15 cellular contexts compared by ENCODE assay signal in the genomic region with DNA sequence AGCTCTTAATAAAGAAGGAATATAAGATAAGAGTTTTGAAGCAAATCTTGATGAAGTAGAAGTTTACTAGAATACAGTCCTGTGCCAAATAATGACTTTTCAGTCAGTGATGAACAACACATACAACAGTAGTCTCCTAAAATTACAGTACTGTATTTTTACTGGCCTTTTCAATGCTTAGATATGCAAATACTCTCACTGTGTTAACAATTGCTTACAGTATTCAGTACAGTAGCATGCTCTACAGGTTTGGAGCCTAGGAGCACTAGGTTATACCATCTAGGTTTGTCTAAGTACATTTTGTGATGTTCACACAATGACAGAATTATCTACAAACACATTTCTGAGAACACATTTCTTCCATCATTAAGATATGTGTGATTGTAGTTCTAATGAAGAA.
"Had no signal": no experiment of that assay in that cellular context is flagged by ENCODE, and none has a peak within 500 bp of the region (broad histone marks: within the 10 kb centered on the region; RNA-seq: fewer than 3 reads in every experiment).

No MANE protein-coding gene starts in this region.

- H3K4me3 ChIP-seq: coronary artery, heart left ventricle, left ventricle myocardium inferior, suprapubic skin had no signal

- H3K9me3 ChIP-seq: left ventricle myocardium inferior, suprapubic skin had no signal

- ATAC-seq: activated CD8-positive, alpha-beta memory T cell treated with anti-CD3 and anti-CD28 coated beads, Interleukin-2, amount 10 ng/mL, durations not matched to agents 7 days and 5 days; heart left ventricle; stimulated activated naive CD8-positive, alpha-beta T cell treated with anti-CD3 and anti-CD28 coated beads, Interleukin-15, Interleukin-2, amounts not matched to agents 100 U/mL and 50 U/mL, for 24 hours had no signal

- DNase-seq: activated CD4-positive, alpha-beta T cell treated with anti-CD3 and anti-CD28 coated beads, Interleukin-2, amount 50 U/mL, for 1 hour; activated CD4-positive, CD25-positive, alpha-beta regulatory T cell; activated CD8-positive, alpha-beta memory T cell treated with anti-CD3 and anti-CD28 coated beads, Interleukin-2, amount 10 ng/mL, durations not matched to agents 7 days and 5 days; activated effector memory CD4-positive, alpha-beta T cell treated with Interleukin-2 at 50 U/mL for 16 hours; activated T-cell treated with anti-CD3 and anti-CD28 coated beads, Interleukin-2, amount 50 U/mL, for 24 hours; central memory CD4-positive, alpha-beta T cell; effector CD4-positive, alpha-beta T cell; foreskin melanocyte; heart left ventricle; left ventricle myocardium inferior; stimulated activated CD4-positive, alpha-beta T cell treated with anti-CD3 and anti-CD28 coated beads, Interleukin-4, amount 100 ng/mL, for 1 hour; stimulated activated CD8-positive, alpha-beta memory T cell treated with anti-CD3 and anti-CD28 coated beads, Interleukin-4, amount 100 ng/mL, for 48 hours; stimulated activated naive CD8-positive, alpha-beta T cell treated with anti-CD3 and anti-CD28 coated beads, Interleukin-15, Interleukin-2, amounts not matched to agents 100 U/mL and 50 U/mL, for 24 hours had no signal

- H3K36me3 ChIP-seq: heart left ventricle, left ventricle myocardium inferior, suprapubic skin had no signal

- H3K4me1 ChIP-seq: heart left ventricle, left ventricle myocardium inferior, suprapubic skin had no signal

- H3K27ac ChIP-seq: coronary artery, heart left ventricle, left ventricle myocardium inferior, suprapubic skin had no signal

- H3K27me3 ChIP-seq: heart left ventricle, suprapubic skin had no signal
